16 cellular contexts compared by ENCODE assay signal in genomic region chr18:7735194-7735593, GRCh38.
A peak's percentile ranks its signal among the peaks of the same experiment; 100 is the strongest.
DNase-seq lines count a peak whose midpoint lies in the region; ATAC-seq, FAIRE-seq and TF ChIP-seq lines count a peak whose summit lies in the region.
"Had no signal": no experiment of that assay in that cellular context is flagged by ENCODE, and none has a peak within 500 bp of the region (broad histone marks: within the 10 kb centered on the region; RNA-seq: fewer than 3 reads in every experiment).

No MANE protein-coding gene starts in this region.

- 80% methylated on average over 4 of the region's 4 CpGs for WGBS in right lobe of liver (ENCODE audit: insufficient coverage, low coverage, low lambda C conversion rate, missing lambda C conversion rate)

- H3K4me1 ChIP-seq in HUES48 (ENCODE audit: control insufficient read depth, insufficient read depth, low read length) (peaks cover 21% of the 10 kb centered on the region), right lobe of liver (no peaks in the 10 kb centered on the region)
- no peaks in the 10 kb centered on the region for H3K4me1 ChIP-seq in effector memory CD4-positive, alpha-beta T cell (ENCODE audit: control insufficient read depth, insufficient read depth, low read length, poor library complexity, severe bottlenecking)
- H3K4me1 ChIP-seq: transverse colon had no signal

- peak in 1 of 4 donors; percentile 41 for ATAC-seq in right lobe of liver
- no peak for ATAC-seq in HG02678 (IDR thresholded peaks at IDR 0.05; ENCODE audit: unreplicated experiment)
- ATAC-seq in GM19395 (IDR thresholded peaks at IDR 0.05; ENCODE audit: unreplicated experiment), result no peak

- POLR2A ChIA-PET in AG04449 (lab: Yijun Ruan, JAX), result no interaction called here

- no peak overlapping the region for H3K9ac ChIP-seq in HUES48 (ENCODE audit: low read depth, low read length)

- H3K27me3 ChIP-seq in HUES48 (ENCODE audit: control insufficient read depth, insufficient read depth, low read length), result no peaks in the 10 kb centered on the region
- no peaks in the 10 kb centered on the region for H3K27me3 ChIP-seq in bronchial epithelial cell (ENCODE audit: control insufficient read depth, insufficient read depth, low read length)
- H3K27me3 ChIP-seq in right lobe of liver, result no peaks in the 10 kb centered on the region
- no peaks in the 10 kb centered on the region for H3K27me3 ChIP-seq in effector memory CD4-positive, alpha-beta T cell (replicated peaks; ENCODE audit: control insufficient read depth, insufficient read depth, low read length, poor library complexity, severe bottlenecking)
- H3K27me3 ChIP-seq: transverse colon had no signal

- TF ChIP-seq POLR2A in right lobe of liver (IDR thresholded peaks at IDR 0.05), result no peak

- DNase-seq in AG04449 (ENCODE audit: low read depth, low spot score), result no peak
- DNase-seq in bronchial epithelial cell (ENCODE audit: low read depth), result peak; percentile 23
- DNase-seq in right lobe of liver, result no peak
- DNase-seq in NCI-H526 (lab: John Stamatoyannopoulos, UW), result no peak
- DNase-seq in effector memory CD4-positive, alpha-beta T cell, result no peak
- DNase-seq: DND-41; immature natural killer cell; KBM-7; NCI-H2029 treated with DMSO at 0.1 percent for 48 hours; stimulated activated CD4-positive, alpha-beta T cell treated with anti-CD3 and anti-CD28 coated beads, Interleukin-1b, Interleukin-23, amount 100 ng/mL, for 48 hours; transverse colon had no signal

- H3K27ac ChIP-seq in HUES48 (ENCODE audit: low read depth, low read length) (peak overlapping the region; percentile 21), right lobe of liver (no peak overlapping the region)
- no peak overlapping the region for H3K27ac ChIP-seq in effector memory CD4-positive, alpha-beta T cell (ENCODE audit: insufficient read depth, low read length, poor library complexity, severe bottlenecking)
- H3K27ac ChIP-seq: transverse colon had no signal

- H3K36me3 ChIP-seq in HUES48 (ENCODE audit: control insufficient read depth, insufficient read depth, low read length) (no peaks in the 10 kb centered on the region), bronchial epithelial cell (ENCODE audit: control insufficient read depth, insufficient read depth, low read length) (no peaks in the 10 kb centered on the region), right lobe of liver (no peaks in the 10 kb centered on the region)
- no peaks in the 10 kb centered on the region for H3K36me3 ChIP-seq in effector memory CD4-positive, alpha-beta T cell (ENCODE audit: control insufficient read depth, insufficient read depth, low read length)
- H3K36me3 ChIP-seq: transverse colon had no signal

- peaks cover 6% of the 10 kb centered on the region; the same call in 1 of the 2 replicates for H3K9me3 ChIP-seq in HUES48 (ENCODE audit: control insufficient read depth, insufficient read depth, low read length)
- H3K9me3 ChIP-seq in right lobe of liver, result no peaks in the 10 kb centered on the region
- H3K9me3 ChIP-seq in effector memory CD4-positive, alpha-beta T cell (ENCODE audit: control insufficient read depth, low read length), result no peaks in the 10 kb centered on the region
- H3K9me3 ChIP-seq: transverse colon had no signal

- no peak for FAIRE-seq in bronchial epithelial cell (lab: Jason Lieb, UNC)
- FAIRE-seq: GM12891, TTC549 had no signal

- intact Hi-C loops in right lobe of liver (cut with DNase I), result no loop called here

- H3K4me3 ChIP-seq in AG04449 (ENCODE audit: low read depth, low read length) (no peak overlapping the region), HUES48 (ENCODE audit: low read depth, low read length) (no peak overlapping the region), bronchial epithelial cell (ENCODE audit: low read depth, low read length) (no peak overlapping the region), right lobe of liver (no peak overlapping the region)
- no peak overlapping the region for H3K4me3 ChIP-seq in effector memory CD4-positive, alpha-beta T cell (ENCODE audit: insufficient read depth, low read depth, low read length, poor library complexity, severe bottlenecking)
- H3K4me3 ChIP-seq: transverse colon had no signal

- CTCF ChIA-PET in AG04449 (lab: Yijun Ruan, JAX), result interaction anchor here (1.0 to 2.6 kb wide), 3 partner anchors 32 to 746 kb away, joined by 3 to 11 read pairs (median 3); partner anchors contain the start of gene PTPRM

- TF ChIP-seq CTCF in AG04449 (IDR thresholded peaks at IDR 0.05; ENCODE audit: insufficient read depth, low read length, missing control alignments) (peak; percentile 5), bronchial epithelial cell (IDR thresholded peaks at IDR 0.05; ENCODE audit: insufficient read depth, low read length, severe bottlenecking) (peak; percentile 38), right lobe of liver (IDR thresholded peaks at IDR 0.05) (peak; percentile 22 to 43 (median 30))
